In the genomic region with DNA sequence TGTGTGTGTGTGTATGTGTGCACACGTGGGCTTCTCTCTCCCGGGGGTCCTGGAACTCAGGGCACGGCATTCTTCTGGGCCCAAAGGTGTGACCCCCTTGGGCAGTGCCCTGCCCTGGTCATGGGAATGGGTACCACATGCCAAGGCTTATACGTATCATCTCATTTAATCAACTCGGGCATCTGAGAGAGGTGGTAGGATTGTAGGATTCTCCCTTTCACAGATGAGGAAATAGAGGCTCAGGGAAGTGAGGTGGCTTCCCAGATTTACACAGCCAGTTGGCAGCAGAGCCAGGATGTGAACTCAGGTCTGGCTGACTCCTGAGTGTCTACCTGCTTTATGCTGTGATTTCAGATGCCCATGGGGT, we compare ENCODE assay signal across 20 cellular contexts. TPM values are rescaled to one million over a fixed set of nuclear protein-coding genes. Genes with fewer than 3 reads are reported as not detected.
DNase-seq lines count a peak whose midpoint lies in the region; ATAC-seq and TF ChIP-seq lines count a peak whose summit lies in the region.
"Had no signal": no experiment of that assay in that cellular context is flagged by ENCODE, and none has a peak within 500 bp of the region (broad histone marks: within the 10 kb centered on the region; RNA-seq: fewer than 3 reads in every experiment).

No MANE protein-coding gene starts in this region.

- H3K9me3 ChIP-seq in heart right ventricle: no peaks in the 10 kb centered on the region
- H3K9me3 ChIP-seq in HEK293 (ENCODE audit: control insufficient read depth, insufficient read depth, low read depth, low read length): no peaks in the 10 kb centered on the region
- H3K9me3 ChIP-seq in right cardiac atrium (ENCODE audit: control insufficient read depth, low read length): no peaks in the 10 kb centered on the region
- no peaks in the 10 kb centered on the region for H3K9me3 ChIP-seq in psoas muscle

- no peak overlapping the region for H3K4me3 ChIP-seq in heart right ventricle
- H3K4me3 ChIP-seq in HEK293 (ENCODE audit: low read depth, low read length): no peak overlapping the region
- no peak overlapping the region for H3K4me3 ChIP-seq in right cardiac atrium (ENCODE audit: low read length)
- H3K4me3 ChIP-seq in psoas muscle: no peak overlapping the region
- H3K4me3 ChIP-seq: GM12878, GM23248 had no signal

- no peaks in the 10 kb centered on the region for H3K27me3 ChIP-seq in heart right ventricle
- H3K27me3 ChIP-seq in right cardiac atrium (ENCODE audit: control insufficient read depth, insufficient read depth): no peaks in the 10 kb centered on the region
- no peaks in the 10 kb centered on the region for H3K27me3 ChIP-seq in psoas muscle (ENCODE audit: insufficient read depth in 3 of 3, low read length in 2 of 3)

- H3K36me3 ChIP-seq in heart right ventricle (peaks cover 0 to 42% (median 0%) of the 10 kb centered on the region in 9 donors), HEK293 (ENCODE audit: control insufficient read depth in 2 of 2, insufficient read depth in 1 of 2, low read length in 2 of 2) (no peaks in the 10 kb centered on the region), psoas muscle (ENCODE audit: insufficient read depth in 1 of 2, low read depth in 1 of 2) (peaks cover 2 to 27% of the 10 kb centered on the region in 2 donors)

- H3K4me1 ChIP-seq in heart right ventricle: peaks cover 0 to 56% (median 22%) of the 10 kb centered on the region in 9 donors
- no peaks in the 10 kb centered on the region for H3K4me1 ChIP-seq in HEK293 (ENCODE audit: control insufficient read depth, insufficient read depth, low read length)
- H3K4me1 ChIP-seq in right cardiac atrium (ENCODE audit: control insufficient read depth, insufficient read depth, low read length): peaks cover 8% of the 10 kb centered on the region
- peaks cover 29% of the 10 kb centered on the region for H3K4me1 ChIP-seq in psoas muscle

- DNase-seq in heart right ventricle (no peak), left cardiac atrium (no peak), right cardiac atrium (no peak), psoas muscle (peak in 1 of 2 donors; percentile 52), GM10266 (ENCODE audit: extremely low spot score) (no peak), DMS79 (lab: John Stamatoyannopoulos, UW) (no peak)
- DNase-seq: C1 segment of cervical spinal cord; Calu3; CD4-positive, alpha-beta memory T cell; COR-L47; DMS53; DND-41; GM23248; H7; HCEC 1CT had no signal

- POLR2A ChIA-PET in HEK293 (lab: Yijun Ruan, JAX): no interaction called here

- WGBS in heart right ventricle, 2 donors: 55 to 72% methylated on average over 5 of the region's 5 CpGs
- WGBS in right cardiac atrium: 75% methylated on average over 5 of the region's 5 CpGs
- WGBS in psoas muscle, 3 donors: 23 to 41% (median 29%) methylated on average over 5 of the region's 5 CpGs

- no peak for TF ChIP-seq CTCF in heart right ventricle (IDR thresholded peaks at IDR 0.05)
- no peak for TF ChIP-seq CTCF in HEK293 (tag by site-specific recombination; IDR thresholded peaks at IDR 0.05)
- TF ChIP-seq CTCF in psoas muscle (IDR thresholded peaks at IDR 0.05): no peak
- TF ChIP-seq CTCF in GM10266 (IDR thresholded peaks at IDR 0.05; ENCODE audit: control insufficient read depth, insufficient read depth, low read depth, missing control alignments): no peak

- CTCF ChIA-PET in HEK293 (lab: Yijun Ruan, JAX): no interaction called here

- intact Hi-C loops in heart right ventricle (cut with DNase I) (no loop called here), left cardiac atrium (cut with DNase I) (no loop called here), right cardiac atrium (cut with DNase I) (no loop called here), psoas muscle (cut with DNase I) (no loop called here)

- ATAC-seq in heart right ventricle (peak in 1 of 8 donors; percentile 1), left cardiac atrium (no peak), right cardiac atrium (no peak), psoas muscle (peak in 3 of 4 donors; percentile 35 to 50 (median 46)), HG03139 (IDR thresholded peaks at IDR 0.05; ENCODE audit: unreplicated experiment) (no peak)
- ATAC-seq: GM12878 had no signal

- H3K27ac ChIP-seq in heart right ventricle: peak overlapping the region in 9 of 10 donors; percentile 14 to 91 (median 84)
- no peak overlapping the region for H3K27ac ChIP-seq in HEK293 (ENCODE audit: extremely low read depth, low read depth, low read length)
- H3K27ac ChIP-seq in right cardiac atrium (ENCODE audit: low read length): peak overlapping the region; percentile 77
- H3K27ac ChIP-seq in psoas muscle: peak overlapping the region; percentile 85
- H3K27ac ChIP-seq: GM23248 had no signal

TF ChIP-seq in HEK293, 187 proteins besides CTCF, POLR2A, EP300 and RAD21:
- TF ChIP-seq, protein P1, sequence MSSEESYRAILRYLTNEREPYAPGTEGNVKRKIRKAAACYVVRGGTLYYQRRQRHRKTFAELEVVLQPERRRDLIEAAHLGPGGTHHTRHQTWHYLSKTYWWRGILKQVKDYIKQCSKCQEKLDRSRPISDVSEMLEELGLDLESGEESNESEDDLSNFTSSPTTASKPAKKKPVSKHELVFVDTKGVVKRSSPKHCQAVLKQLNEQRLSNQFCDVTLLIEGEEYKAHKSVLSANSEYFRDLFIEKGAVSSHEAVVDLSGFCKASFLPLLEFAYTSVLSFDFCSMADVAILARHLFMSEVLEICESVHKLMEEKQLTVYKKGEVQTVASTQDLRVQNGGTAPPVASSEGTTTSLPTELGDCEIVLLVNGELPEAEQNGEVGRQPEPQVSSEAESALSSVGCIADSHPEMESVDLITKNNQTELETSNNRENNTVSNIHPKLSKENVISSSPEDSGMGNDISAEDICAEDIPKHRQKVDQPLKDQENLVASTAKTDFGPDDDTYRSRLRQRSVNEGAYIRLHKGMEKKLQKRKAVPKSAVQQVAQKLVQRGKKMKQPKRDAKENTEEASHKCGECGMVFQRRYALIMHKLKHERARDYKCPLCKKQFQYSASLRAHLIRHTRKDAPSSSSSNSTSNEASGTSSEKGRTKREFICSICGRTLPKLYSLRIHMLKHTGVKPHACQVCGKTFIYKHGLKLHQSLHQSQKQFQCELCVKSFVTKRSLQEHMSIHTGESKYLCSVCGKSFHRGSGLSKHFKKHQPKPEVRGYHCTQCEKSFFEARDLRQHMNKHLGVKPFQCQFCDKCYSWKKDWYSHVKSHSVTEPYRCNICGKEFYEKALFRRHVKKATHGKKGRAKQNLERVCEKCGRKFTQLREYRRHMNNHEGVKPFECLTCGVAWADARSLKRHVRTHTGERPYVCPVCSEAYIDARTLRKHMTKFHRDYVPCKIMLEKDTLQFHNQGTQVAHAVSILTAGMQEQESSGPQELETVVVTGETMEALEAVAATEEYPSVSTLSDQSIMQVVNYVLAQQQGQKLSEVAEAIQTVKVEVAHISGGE (tag by site-specific recombination; conservative IDR thresholded peaks at IDR 0.05; ENCODE audit: low read depth): no peak
- TF ChIP-seq, protein P2, sequence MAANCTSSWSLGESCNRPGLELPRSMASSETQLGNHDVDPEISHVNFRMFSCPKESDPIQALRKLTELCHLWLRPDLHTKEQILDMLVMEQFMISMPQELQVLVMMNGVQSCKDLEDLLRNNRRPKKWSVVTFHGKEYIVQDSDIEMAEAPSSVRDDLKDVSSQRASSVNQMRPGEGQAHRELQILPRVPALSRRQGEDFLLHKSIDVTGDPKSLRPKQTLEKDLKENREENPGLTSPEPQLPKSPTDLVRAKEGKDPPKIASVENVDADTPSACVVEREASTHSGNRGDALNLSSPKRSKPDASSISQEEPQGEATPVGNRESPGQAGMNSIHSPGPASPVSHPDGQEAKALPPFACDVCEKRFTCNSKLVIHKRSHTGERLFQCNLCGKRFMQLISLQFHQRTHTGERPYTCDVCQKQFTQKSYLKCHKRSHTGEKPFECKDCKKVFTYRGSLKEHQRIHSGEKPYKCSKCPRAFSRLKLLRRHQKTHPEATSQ (tag by site-specific recombination; IDR thresholded peaks at IDR 0.05): no peak
- TF ChIP-seq ZNF664 (tag by site-specific recombination; IDR thresholded peaks at IDR 0.05) (peak; percentile 87), ZNF792 (tag by site-specific recombination; IDR thresholded peaks at IDR 0.05) (no peak), ZNF223 (tag by site-specific recombination; IDR thresholded peaks at IDR 0.05) (no peak), ZFP3 (tag by site-specific recombination; IDR thresholded peaks at IDR 0.05; ENCODE audit: low read depth) (no peak), KLF8 (tag by site-specific recombination; IDR thresholded peaks at IDR 0.05) (no peak)
- TF ChIP-seq, protein P3, sequence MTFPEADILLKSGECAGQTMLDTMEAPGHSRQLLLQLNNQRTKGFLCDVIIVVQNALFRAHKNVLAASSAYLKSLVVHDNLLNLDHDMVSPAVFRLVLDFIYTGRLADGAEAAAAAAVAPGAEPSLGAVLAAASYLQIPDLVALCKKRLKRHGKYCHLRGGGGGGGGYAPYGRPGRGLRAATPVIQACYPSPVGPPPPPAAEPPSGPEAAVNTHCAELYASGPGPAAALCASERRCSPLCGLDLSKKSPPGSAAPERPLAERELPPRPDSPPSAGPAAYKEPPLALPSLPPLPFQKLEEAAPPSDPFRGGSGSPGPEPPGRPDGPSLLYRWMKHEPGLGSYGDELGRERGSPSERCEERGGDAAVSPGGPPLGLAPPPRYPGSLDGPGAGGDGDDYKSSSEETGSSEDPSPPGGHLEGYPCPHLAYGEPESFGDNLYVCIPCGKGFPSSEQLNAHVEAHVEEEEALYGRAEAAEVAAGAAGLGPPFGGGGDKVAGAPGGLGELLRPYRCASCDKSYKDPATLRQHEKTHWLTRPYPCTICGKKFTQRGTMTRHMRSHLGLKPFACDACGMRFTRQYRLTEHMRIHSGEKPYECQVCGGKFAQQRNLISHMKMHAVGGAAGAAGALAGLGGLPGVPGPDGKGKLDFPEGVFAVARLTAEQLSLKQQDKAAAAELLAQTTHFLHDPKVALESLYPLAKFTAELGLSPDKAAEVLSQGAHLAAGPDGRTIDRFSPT (tag by site-specific recombination; IDR thresholded peaks at IDR 0.05): 0 out of 2 replicates have a peak, but pooled peaks have one; percentile 26
TF ChIP-seq in HEK293: peak in this region for 2.

RNA-seq across cellular contexts. Expression of a gene that starts 15.2 kb away (rescaled TPM):
- total RNA-seq in heart right ventricle (100 to 1,000 TPM; 285 to 428 (median 328) TPM), left cardiac atrium (100 to 1,000 TPM; 160 to 224 TPM), right cardiac atrium (100 to 1,000 TPM; 202 to 292 (median 241) TPM), psoas muscle (100 to 1,000 TPM; 130 to 505 (median 308) TPM)
- polyA plus RNA-seq in heart right ventricle (100 to 1,000 TPM in 1 of 2 donors, 10 to 100 TPM in 1; 85.3 to 293 TPM), right cardiac atrium (258 TPM), psoas muscle (100 to 1,000 TPM in 2 of 3 donors, 10 to 100 TPM in 1; 86.7 to 152 (median 122) TPM)
- total RNA-seq: A673; CD4-positive, alpha-beta memory T cell; GM12878 had no signal
- polyA plus RNA-seq: BJ; CD4-positive, alpha-beta memory T cell had no signal

RNA-seq across cellular contexts. Expression of a gene that starts 46.2 kb away (rescaled TPM):
- total RNA-seq in heart right ventricle (1 to 10 TPM in 1 of 10 donors, under 1 TPM in 8, not detected in 1; 0.13 to 1.6 (median 0.31) TPM), left cardiac atrium (under 1 TPM; 0.09 to 0.26 TPM), right cardiac atrium (under 1 TPM; 0.28 to 0.51 (median 0.30) TPM), psoas muscle (under 1 TPM in 3 of 4 donors, not detected in 1; 0.08 to 0.19 (median 0.13) TPM)
- polyA plus RNA-seq in heart right ventricle (under 1 TPM; 0.07 to 0.29 TPM), right cardiac atrium (0.29 TPM), psoas muscle (under 1 TPM in 1 of 3 donors, not detected in 2; 0.26 TPM)
- total RNA-seq: CD4-positive, alpha-beta memory T cell; GM12878; GM23248 had no signal
- polyA plus RNA-seq: BJ; CD4-positive, alpha-beta memory T cell; GM12878 had no signal

Comparison
In these comparisons a context has a peak if more than half of its experiments do, and no peak if none do; other contexts are left out.
1. ATAC-seq: peak in psoas muscle (3 of 4); none in left cardiac atrium (0 of 2), right cardiac atrium (0 of 2) and HG03139 (single experiment).